Comparison of ENCODE assay signal across 15 cellular contexts in genomic region chr14:59679872-59680271, GRCh38.
DNase-seq lines count a peak whose midpoint lies in the region; ATAC-seq and TF ChIP-seq lines count a peak whose summit lies in the region.
"Had no signal": no experiment of that assay in that cellular context is flagged by ENCODE, and none has a peak within 500 bp of the region (broad histone marks: within the 10 kb centered on the region; RNA-seq: fewer than 3 reads in every experiment).

No MANE protein-coding gene starts in this region.

- H3K79me2 ChIP-seq in osteoblast (ENCODE audit: insufficient read depth, low read length): no peaks in the 10 kb centered on the region

- H3K27ac ChIP-seq in gastroesophageal sphincter (no peak overlapping the region), tibial artery (peak overlapping the region; percentile 76 to 90), osteoblast (ENCODE audit: low read depth, low read length) (no peak overlapping the region)

- H3K4me2 ChIP-seq in osteoblast (ENCODE audit: insufficient read depth, low read length): no peak overlapping the region
- H3K4me2 ChIP-seq: smooth muscle cell had no signal

- H3K27me3 ChIP-seq in gastroesophageal sphincter: no peaks in the 10 kb centered on the region
- H3K27me3 ChIP-seq in tibial artery: no peaks in the 10 kb centered on the region
- H3K27me3 ChIP-seq in osteoblast (ENCODE audit: insufficient read depth, low read length): no peaks in the 10 kb centered on the region

- H3K4me1 ChIP-seq in gastroesophageal sphincter: peaks cover 0 to 19% (median 3%) of the 10 kb centered on the region in 3 donors
- H3K4me1 ChIP-seq in tibial artery: peaks cover 0 to 74% (median 31%) of the 10 kb centered on the region in 4 donors
- H3K4me1 ChIP-seq in osteoblast (ENCODE audit: insufficient read depth, low read length): no peaks in the 10 kb centered on the region

- H3K36me3 ChIP-seq in gastroesophageal sphincter (no peaks in the 10 kb centered on the region), tibial artery (no peaks in the 10 kb centered on the region), osteoblast (ENCODE audit: insufficient read depth, low read length) (no peaks in the 10 kb centered on the region)

- no peak overlapping the region for H2AFZ ChIP-seq in osteoblast (ENCODE audit: low read length)

- TF ChIP-seq CTCF in gastroesophageal sphincter (IDR thresholded peaks at IDR 0.05): no peak
- no peak for TF ChIP-seq CTCF in tibial artery (IDR thresholded peaks at IDR 0.05)
- TF ChIP-seq CTCF in osteoblast (IDR thresholded peaks at IDR 0.05; ENCODE audit: extremely low read depth, low read depth, low read length): no peak

- DNase-seq in NCI-H2171 treated with DMSO at 0.1 percent for 48 hours (lab: John Stamatoyannopoulos, UW) (peak; percentile 25), NCI-H2171 (lab: John Stamatoyannopoulos, UW) (no peak), NCI-H526 (lab: John Stamatoyannopoulos, UW) (peak; percentile 50 to 54), tibial artery (peak; percentile 74 to 84), osteoblast (ENCODE audit: insufficient read length, low spot score, missing footprints) (no peak), GOT3 (lab: John Stamatoyannopoulos, UW) (no peak)
- DNase-seq: activated CD4-positive, alpha-beta T cell treated with anti-CD3 and anti-CD28 coated beads, Interleukin-2, amount 50 U/mL, for 4 hours; activated gamma-delta T cell treated with Interleukin-2 at 50 U/mL for 16 hours; islet precursor cell; naive thymus-derived CD8-positive, alpha-beta T cell; PC-3; T-helper 17 cell had no signal

- peak; percentile 62 for ATAC-seq in gastroesophageal sphincter
- no peak for ATAC-seq in HG03521 (IDR thresholded peaks at IDR 0.05; ENCODE audit: unreplicated experiment)
- ATAC-seq: naive thymus-derived CD8-positive, alpha-beta T cell; PC-3; T-helper 17 cell had no signal

- intact Hi-C loops in tibial artery (cut with DNase I; ENCODE audit: low total_unique reads): no loop called here

- no peak overlapping the region for H3K4me3 ChIP-seq in gastroesophageal sphincter
- no peak overlapping the region for H3K4me3 ChIP-seq in tibial artery
- no peak overlapping the region for H3K4me3 ChIP-seq in osteoblast (ENCODE audit: insufficient read depth, low read length)
- H3K4me3 ChIP-seq: smooth muscle cell had no signal

- TF ChIP-seq POLR2A in gastroesophageal sphincter (IDR thresholded peaks at IDR 0.05): no peak

- H3K9me3 ChIP-seq in gastroesophageal sphincter (no peaks in the 10 kb centered on the region), tibial artery (no peaks in the 10 kb centered on the region), osteoblast (ENCODE audit: low read depth, low read length) (no peaks in the 10 kb centered on the region)

- TF ChIP-seq EP300 in gastroesophageal sphincter (IDR thresholded peaks at IDR 0.05): no peak

- H4K20me1 ChIP-seq in osteoblast (ENCODE audit: insufficient read depth, low read length): no peaks in the 10 kb centered on the region

Comparison
In these comparisons a context has a peak if more than half of its experiments do, and no peak if none do; other contexts are left out.
1. DNase-seq: peak in NCI-H2171 treated with DMSO at 0.1 percent for 48 hours (single experiment), NCI-H526 (2 of 2) and tibial artery (2 of 2); none in NCI-H2171 (single experiment), osteoblast (single experiment) and GOT3 (single experiment).
2. H3K27ac ChIP-seq: peak in tibial artery (2 of 2); none in gastroesophageal sphincter (0 of 4) and osteoblast (single experiment).